12 cellular contexts compared by ENCODE assay signal in genomic region chr19:5665781-5666513, GRCh38. TPM values are rescaled to one million over a fixed set of nuclear protein-coding genes. Genes with fewer than 3 reads are reported as not detected.
A peak's percentile ranks its signal among the peaks of the same experiment; 100 is the strongest.
DNase-seq lines count a peak whose midpoint lies in the region; ATAC-seq and TF ChIP-seq lines count a peak whose summit lies in the region.
"Had no signal": no experiment of that assay in that cellular context is flagged by ENCODE, and none has a peak within 500 bp of the region (broad histone marks: within the 10 kb centered on the region; RNA-seq: fewer than 3 reads in every experiment).

No MANE protein-coding gene starts in this region.

- H3K36me3 Mint-ChIP-seq in chondrocyte (ENCODE audit: low read depth): peaks cover 29% of the 10 kb centered on the region
- peaks cover 73% of the 10 kb centered on the region for H3K36me3 Mint-ChIP-seq in nephron progenitor cell (ENCODE audit: low read depth)

- peak; percentile 15 for DNase-seq in GM04504 (ENCODE audit: low read depth)
- peak; percentile 52 for DNase-seq in chondrocyte (ENCODE audit: low spot score)
- no peak for DNase-seq in nephron progenitor cell
- DNase-seq in stomach: no peak
- no peak for DNase-seq in GDM1 (lab: John Stamatoyannopoulos, UW)
- DNase-seq: activated CD4-positive, CD25-positive, alpha-beta regulatory T cell treated with anti-CD3 and anti-CD28 coated beads, Interleukin-2, amount 50 U/mL, for 72 hours; erythroblast; NCI-H2029 treated with DMSO at 0.1 percent for 48 hours had no signal

- H3K27me3 Mint-ChIP-seq in chondrocyte (ENCODE audit: low read depth) (no peaks in the 10 kb centered on the region), nephron progenitor cell (ENCODE audit: low read depth, poor library complexity) (no peaks in the 10 kb centered on the region)

- WGBS in stomach, 5 donors: 61 to 72% (median 68%) methylated on average over 10 of the region's 10 CpGs

- H3K4me3 Mint-ChIP-seq in chondrocyte (ENCODE audit: unreplicated experiment): no peak overlapping the region
- no peak overlapping the region for H3K4me3 Mint-ChIP-seq in nephron progenitor cell

- H3K27ac ChIP-seq in stomach: peak overlapping the region in 1 of 5 donors; percentile 1
- H3K27ac ChIP-seq: neutrophil had no signal

- H3K4me3 ChIP-seq in stomach: no peak overlapping the region

- ATAC-seq in GM18858 (IDR thresholded peaks at IDR 0.05; ENCODE audit: unreplicated experiment): no peak
- no peak for ATAC-seq in GM19455 (IDR thresholded peaks at IDR 0.05; ENCODE audit: unreplicated experiment)

- no peaks in the 10 kb centered on the region for H3K4me1 Mint-ChIP-seq in chondrocyte (ENCODE audit: low read depth)
- H3K4me1 Mint-ChIP-seq in nephron progenitor cell: peaks cover 8% of the 10 kb centered on the region

- TF ChIP-seq EP300 in stomach (IDR thresholded peaks at IDR 0.05): no peak

- H3K36me3 ChIP-seq in stomach: peaks cover 89 to 98% (median 97%) of the 10 kb centered on the region in 4 donors

- H3K9me3 ChIP-seq in stomach: no peaks in the 10 kb centered on the region
- H3K9me3 ChIP-seq: neutrophil had no signal

- no peak for TF ChIP-seq POLR2A in stomach (IDR thresholded peaks at IDR 0.05)

- TF ChIP-seq CTCF in chondrocyte (IDR thresholded peaks at IDR 0.05) (peak; percentile 41), nephron progenitor cell (IDR thresholded peaks at IDR 0.05) (no peak), stomach (IDR thresholded peaks at IDR 0.05) (no peak)

- H3K4me1 ChIP-seq in stomach: no peaks in the 10 kb centered on the region

- H3K27ac Mint-ChIP-seq in chondrocyte (ENCODE audit: unreplicated experiment): no peak overlapping the region
- peak overlapping the region; percentile 97 for H3K27ac Mint-ChIP-seq in nephron progenitor cell

- no peaks in the 10 kb centered on the region for H3K27me3 ChIP-seq in stomach
- H3K27me3 ChIP-seq: neutrophil had no signal

- intact Hi-C loops in stomach (cut with DNase I; ENCODE audit: low total_unique reads): no loop called here

- H3K9me3 Mint-ChIP-seq in chondrocyte (ENCODE audit: low read depth) (no peaks in the 10 kb centered on the region), nephron progenitor cell (no peaks in the 10 kb centered on the region)

TF ChIP-seq in PFSK-1, 5 proteins besides CTCF, POLR2A, EP300 and RAD21:
- TF ChIP-seq REST (IDR thresholded peaks at IDR 0.05; ENCODE audit: insufficient read depth in 1 of 2, low read depth in 2 of 2, low read length in 2 of 2) (no peak), POLR2AphosphoS5 (IDR thresholded peaks at IDR 0.05; ENCODE audit: low read depth, low read length) (no peak), SIN3A (IDR thresholded peaks at IDR 0.05; ENCODE audit: borderline replicate concordance, insufficient read depth, low read length) (0 out of 2 replicates have a peak, but pooled peaks have one; percentile 49)
TF ChIP-seq in PFSK-1: peak in this region for 1.

RNA-seq across cellular contexts. Expression of gene MICOS13, which starts 14.4 kb away (rescaled TPM):
- polyA plus RNA-seq in PFSK-1 (2012; ENCODE audit: insufficient read length, low read depth): 118 TPM
- 61.0 to 66.6 TPM (median 65.3 TPM) in 3 replicates for total RNA-seq in chondrocyte
- 100 to 1,000 TPM in 1 of 5 donors, 10 to 100 TPM in 4; 11.0 to 171 (median 27.5) TPM for total RNA-seq in stomach
- 100 to 1,000 TPM in 2 of 3 donors, 10 to 100 TPM in 1; 96.7 to 136 (median 121) TPM for polyA plus RNA-seq in stomach

RNA-seq across cellular contexts. Expression of gene HSD11B1L, which starts 14.9 kb away (rescaled TPM):
- 15.5 TPM for polyA plus RNA-seq in PFSK-1 (2012; ENCODE audit: insufficient read length, low read depth)
- total RNA-seq in chondrocyte: 7.2 to 9.9 TPM (median 9.9 TPM) in 3 replicates
- total RNA-seq in stomach: 10 to 100 TPM in 1 of 5 donors, 1 to 10 TPM in 3, under 1 TPM in 1; 0.89 to 26.8 (median 2.0) TPM
- polyA plus RNA-seq in stomach: 10 to 100 TPM in 2 of 3 donors, 1 to 10 TPM in 1; 8.9 to 16.5 (median 11.2) TPM

RNA-seq across cellular contexts. Expression of gene RPL36, which starts 24.1 kb away (rescaled TPM):
- 4,214 TPM for polyA plus RNA-seq in PFSK-1 (2012; ENCODE audit: insufficient read length, low read depth)
- total RNA-seq in chondrocyte (537 to 578 TPM (median 548 TPM) in 3 replicates), stomach (100 to 1,000 TPM; 121 to 772 (median 289) TPM)
- 1,000 to 10,000 TPM; 1,713 to 2,132 (median 1,726) TPM for polyA plus RNA-seq in stomach

RNA-seq across cellular contexts. Expression of gene SAFB, which starts 43.1 kb away (rescaled TPM):
- polyA plus RNA-seq in PFSK-1 (2012; ENCODE audit: insufficient read length, low read depth): 139 TPM
- total RNA-seq in chondrocyte: 56.6 to 77.1 TPM (median 58.3 TPM) in 3 replicates
- total RNA-seq in stomach: 100 to 1,000 TPM in 3 of 5 donors, 10 to 100 TPM in 2; 46.1 to 636 (median 195) TPM
- 10 to 100 TPM; 33.1 to 46.3 (median 39.0) TPM for polyA plus RNA-seq in stomach

RNA-seq across cellular contexts. Expression of gene SAFB2, which starts 43.4 kb away (rescaled TPM):
- polyA plus RNA-seq in PFSK-1 (2012; ENCODE audit: insufficient read length, low read depth): 110 TPM
- total RNA-seq in chondrocyte (48.2 to 62.7 TPM (median 49.2 TPM) in 3 replicates), stomach (100 to 1,000 TPM in 4 of 5 donors, 10 to 100 TPM in 1; 67.2 to 237 (median 126) TPM)
- polyA plus RNA-seq in stomach: 10 to 100 TPM; 38.5 to 49.8 (median 46.6) TPM

Comparison
In these comparisons a context has a peak if more than half of its experiments do, and no peak if none do; other contexts are left out.
1. DNase-seq: peak in GM04504 (single experiment) and chondrocyte (single experiment); none in nephron progenitor cell (single experiment), stomach (single experiment) and GDM1 (single experiment).